Comparison of ENCODE assay signal across 8 cellular contexts in genomic region chr4:173171098-173171497, GRCh38. TPM values are rescaled to one million over a fixed set of nuclear protein-coding genes. Genes with fewer than 3 reads are reported as not detected.
A peak's percentile ranks its signal among the peaks of the same experiment; 100 is the strongest.
DNase-seq lines count a peak whose midpoint lies in the region; ATAC-seq and TF ChIP-seq lines count a peak whose summit lies in the region.

No MANE protein-coding gene starts in this region.

- in situ Hi-C loops in G401 (cut with HindIII; ENCODE audit: low sequenced_read_pairs): no loop called here
- in situ Hi-C loops in Panc1 (cut with HindIII; ENCODE audit: low pct_unique_long_range_greater_than_20kb, low sequenced_read_pairs): loop anchor here (25.0 kb wide), 1 partner anchor 91 kb away; no protein-coding TSS in a partner anchor

- POLR2A ChIA-PET in Panc1 (lab: Charles Lee): no interaction called here

- ATAC-seq in Panc1 (no peak), esophagus mucosa (peak; percentile 43), HG03097 (IDR thresholded peaks at IDR 0.05; ENCODE audit: low FRiP score, unreplicated experiment) (no peak)

- H3K4me1 ChIP-seq in ACC112 (ENCODE audit: control insufficient read depth, insufficient read depth, low read length, unreplicated experiment) (peaks cover 18% of the 10 kb centered on the region), Panc1 (ENCODE audit: control insufficient read depth, insufficient read depth, low read length) (peaks cover 54% of the 10 kb centered on the region)

- H3K4me3 ChIP-seq in ACC112 (ENCODE audit: low read depth, low read length) (peak overlapping the region; percentile 95), Panc1 (ENCODE audit: low read depth in 2 of 2, low read length in 2 of 2) (peak overlapping the region; percentile 75 to 78)

- CTCF ChIA-PET in Panc1 (lab: Charles Lee): interaction anchor here (0.9 kb wide), 1 partner anchor 130 kb away, joined by 3 read pairs; no protein-coding TSS in a partner anchor

- TSS peak; percentile 63 for BruUV-seq in Panc1 (replicated peaks; lab: Mats Ljungman, UMichigan)

- H3K9me3 ChIP-seq in Panc1 (ENCODE audit: control insufficient read depth, insufficient read depth, low read depth, low read length): no peaks in the 10 kb centered on the region

- H3K27me3 ChIP-seq in ACC112 (ENCODE audit: insufficient read depth, low read length): no peaks in the 10 kb centered on the region
- H3K27me3 ChIP-seq in Panc1 (ENCODE audit: control insufficient read depth, insufficient read depth, low read length): no peaks in the 10 kb centered on the region

- intact Hi-C loops in Panc1 (cut with micrococcal nuclease; ENCODE audit: unreplicated experiment): loop anchor here (5.0 kb wide), 2 partner anchors 46 to 154 kb away; no protein-coding TSS in a partner anchor

- H3K79me2 ChIP-seq in ACC112 (ENCODE audit: control insufficient read depth, insufficient read depth, low read length, unreplicated experiment): peaks cover 37% of the 10 kb centered on the region

- peak; percentile 67 for DNase-seq in G401 (ENCODE audit: low spot score)
- DNase-seq in Panc1 (ENCODE audit: low read depth, low spot score): no peak
- no peak for DNase-seq in iPS-NIHi7 (ENCODE audit: extremely low spot score)
- no peak for DNase-seq in NCI-H1105 (lab: John Stamatoyannopoulos, UW)
- DNase-seq in SHP77 (lab: John Stamatoyannopoulos, UW): no peak

- H2AFZ ChIP-seq in ACC112 (ENCODE audit: low read length, unreplicated experiment): no peak overlapping the region

- H3K27ac ChIP-seq in ACC112 (ENCODE audit: low read depth, low read length): no peak overlapping the region
- peak overlapping the region; percentile 98 for H3K27ac ChIP-seq in Panc1 (ENCODE audit: low read length)

- H3K36me3 ChIP-seq in ACC112 (ENCODE audit: insufficient read depth, low read length) (no peaks in the 10 kb centered on the region), Panc1 (ENCODE audit: control insufficient read depth, insufficient read depth, low read length) (no peaks in the 10 kb centered on the region; the same call in 1 of the 2 replicates)

- TF ChIP-seq CTCF in Panc1 (IDR thresholded peaks at IDR 0.05): peak; percentile 23; the same call in 1 of the 2 replicates

RNA-seq across cellular contexts. Expression of gene GALNT7, which starts 2.5 kb away (rescaled TPM):
- total RNA-seq in G401 (2014; rRNA removed; shearing (Covaris generic)): 12.4 and 22.1 TPM in 2 replicates
- total RNA-seq in Panc1 (2021; ENCODE audit: unreplicated experiment) (156 TPM), esophagus mucosa (39.0 TPM)
- polyA plus RNA-seq in Panc1 (2012; ENCODE audit: insufficient read length): 83.0 TPM
